In genomic region chr9:131546336-131547084, GRCh38 we compare ENCODE assay signal across 8 cellular contexts. TPM values are rescaled to one million over a fixed set of nuclear protein-coding genes. Genes with fewer than 3 reads are reported as not detected.
DNase-seq lines count a peak whose midpoint lies in the region; ATAC-seq and TF ChIP-seq lines count a peak whose summit lies in the region.

No MANE protein-coding gene starts in this region.

- in situ Hi-C loops in mammary epithelial cell (cut with MboI; ENCODE audit: low sequenced_read_pairs in 2 of 2) = no loop called here

- TF ChIP-seq CTCF in mammary epithelial cell (conservative IDR thresholded peaks at IDR 0.05 in 1 of 2, IDR thresholded peaks at IDR 0.05 in 1 of 2; ENCODE audit: extremely low read depth in 1 of 2, insufficient read depth in 1 of 2, low read depth in 1 of 2, low read length in 2 of 2) = no peak
- TF ChIP-seq CTCF in neural crest cell (conservative IDR thresholded peaks at IDR 0.05) = peak; percentile 19

- H3K4me2 ChIP-seq in mammary epithelial cell (ENCODE audit: insufficient read depth, low read depth, low read length) = peak overlapping the region; percentile 60

- no peak overlapping the region for H3K4me3 Mint-ChIP-seq in neural crest cell

- dilution Hi-C loops in mammary epithelial cell (cut with HindIII; ENCODE audit: low sequenced_read_pairs) = no loop called here

- H3K9ac ChIP-seq in mammary epithelial cell (ENCODE audit: insufficient read depth, low read length) = no peak overlapping the region

- BruUV-seq in mammary epithelial cell (replicated peaks; lab: Mats Ljungman, UMichigan) = no TSS peak

- H3K36me3 ChIP-seq in mammary epithelial cell (ENCODE audit: insufficient read depth, low read length) = no peaks in the 10 kb centered on the region

- peaks cover 10% of the 10 kb centered on the region for H3K9me3 Mint-ChIP-seq in neural crest cell

- intact Hi-C loops in mammary epithelial cell (cut with micrococcal nuclease) = no loop called here

- no peaks in the 10 kb centered on the region for H3K4me1 ChIP-seq in mammary epithelial cell (ENCODE audit: insufficient read depth, low read length)

- H2AFZ ChIP-seq in mammary epithelial cell (ENCODE audit: low read depth, low read length) = no peak overlapping the region

- no peak for ATAC-seq in GM21717 (IDR thresholded peaks at IDR 0.05; ENCODE audit: unreplicated experiment)

- peaks cover 36% of the 10 kb centered on the region for H3K27me3 Mint-ChIP-seq in neural crest cell (ENCODE audit: low read depth)

- DNase-seq in DMS 273 treated with DMSO at 0.1 percent for 48 hours (lab: John Stamatoyannopoulos, UW) (peak; percentile 10), NCI-H1105 treated with DMSO at 0.1 percent for 48 hours (lab: John Stamatoyannopoulos, UW) (peak; percentile 50), mammary epithelial cell (no peak), neural crest cell (ENCODE audit: low read depth, low spot score) (no peak), kidney tubule cell (ENCODE audit: low spot score) (no peak), nucleus accumbens (lab: John Stamatoyannopoulos, UW) (no peak)
- no peak for DNase-seq in effector CD8-positive, alpha-beta T cell (lab: John Stamatoyannopoulos, UW)

- H3K27me3 ChIP-seq in mammary epithelial cell (ENCODE audit: insufficient read depth, low read length) = peaks cover 23% of the 10 kb centered on the region

- no peak overlapping the region for H3K27ac Mint-ChIP-seq in neural crest cell (ENCODE audit: unreplicated experiment)

- H4K20me1 ChIP-seq in mammary epithelial cell (ENCODE audit: insufficient read depth, low read length) = no peaks in the 10 kb centered on the region

- H3K79me2 ChIP-seq in mammary epithelial cell (ENCODE audit: insufficient read depth, low read length) = no peaks in the 10 kb centered on the region

- 17% methylated on average over 14 of the region's 49 CpGs for WGBS in mammary epithelial cell (ENCODE audit: low coverage, missing lambda C conversion rate)

- peaks cover 15% of the 10 kb centered on the region for H3K36me3 Mint-ChIP-seq in neural crest cell (ENCODE audit: low read depth)

- no peaks in the 10 kb centered on the region for H3K4me1 Mint-ChIP-seq in neural crest cell

- H3K9me3 ChIP-seq in mammary epithelial cell (replicated peaks; ENCODE audit: insufficient read depth, low read length) = peaks cover 2% of the 10 kb centered on the region

- CTCF ChIA-PET in mammary epithelial cell (lab: Charles Lee; ENCODE audit: low non-redundant PET) = no interaction called here

- peak overlapping the region in 1 of 3 experiments; percentile 20 for H3K4me3 ChIP-seq in mammary epithelial cell (replicated peaks in 1 of 3; ENCODE audit: insufficient read depth in 1 of 3, low read depth in 2 of 3, low read length in 3 of 3)

- H3K27ac ChIP-seq in mammary epithelial cell (ENCODE audit: insufficient read depth, low read depth, low read length) = no peak overlapping the region

RNA-seq across cellular contexts. Expression of gene PRRT1B, which starts 1.2 kb away (rescaled TPM):
- total RNA-seq in mammary epithelial cell (not detected), neural crest cell (not detected in 2 replicates)
- not detected for polyA plus RNA-seq in mammary epithelial cell
- not detected for polyA minus RNA-seq in mammary epithelial cell

RNA-seq across cellular contexts. Expression of gene UCK1, which starts 15.4 kb away (rescaled TPM):
- total RNA-seq in mammary epithelial cell (10 to 100 TPM; 17.5 to 21.7 TPM), neural crest cell (56.4 and 56.8 TPM in 2 replicates)
- polyA plus RNA-seq in mammary epithelial cell = 22.9 TPM
- 22.6 TPM for polyA minus RNA-seq in mammary epithelial cell

RNA-seq across cellular contexts. Expression of gene POMT1, which starts 43.8 kb away (rescaled TPM):
- total RNA-seq in mammary epithelial cell (10 to 100 TPM; 16.0 to 19.6 TPM), neural crest cell (42.8 and 46.3 TPM in 2 replicates)
- polyA plus RNA-seq in mammary epithelial cell = 10.6 TPM
- polyA minus RNA-seq in mammary epithelial cell = 8.6 TPM

Comparison
In these comparisons a context has a peak if more than half of its experiments do, and no peak if none do; other contexts are left out.
1. DNase-seq: peak in DMS 273 treated with DMSO at 0.1 percent for 48 hours (single experiment) and NCI-H1105 treated with DMSO at 0.1 percent for 48 hours (single experiment); none in mammary epithelial cell (single experiment), neural crest cell (single experiment), effector CD8-positive, alpha-beta T cell (single experiment), kidney tubule cell (single experiment) and nucleus accumbens (0 of 56).